In the genomic region with DNA sequence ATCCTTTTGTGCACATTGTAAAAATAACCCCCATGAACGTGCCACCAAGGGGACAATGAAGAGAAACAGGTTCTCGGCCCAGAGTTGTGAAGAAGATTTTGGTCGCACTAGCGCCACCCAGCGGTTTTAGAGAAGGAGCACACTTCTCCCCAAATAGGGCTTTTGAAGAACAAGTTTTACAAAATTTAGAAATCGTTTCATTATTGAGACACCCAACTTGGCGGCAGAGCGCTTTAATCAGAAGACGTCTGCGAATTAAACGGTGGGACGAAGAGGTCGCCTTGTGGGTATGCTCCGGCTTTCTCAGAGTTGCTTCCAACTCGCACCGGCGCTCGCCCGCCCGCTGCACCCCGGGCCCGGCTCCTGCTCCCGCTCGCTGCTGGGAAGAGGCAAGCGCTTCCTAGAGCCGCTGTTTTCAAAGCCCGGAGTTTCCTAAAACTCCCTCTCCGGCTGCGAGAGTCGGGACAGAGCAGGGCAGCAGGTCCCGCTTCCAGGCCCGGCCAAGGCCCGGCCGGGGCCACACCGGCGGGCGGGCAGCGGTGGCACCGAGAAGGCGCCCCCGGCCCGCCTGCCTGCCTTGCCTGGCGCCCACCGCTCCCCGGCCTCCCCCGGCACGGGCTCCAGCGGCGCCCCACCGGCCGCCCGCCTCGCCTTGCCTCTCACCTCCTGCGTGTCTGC, we compare ENCODE assay signal across 8 cellular contexts. TPM values are rescaled to one million over a fixed set of nuclear protein-coding genes. Genes with fewer than 3 reads are reported as not detected.
DNase-seq lines count a peak whose midpoint lies in the region; ATAC-seq and TF ChIP-seq lines count a peak whose summit lies in the region.

No MANE protein-coding gene starts in this region.

- no peak for ATAC-seq in HG03097 (IDR thresholded peaks at IDR 0.05; ENCODE audit: low FRiP score, unreplicated experiment)

- peak; percentile 33 to 71 (median 52) for TF ChIP-seq CTCF in thyroid gland (IDR thresholded peaks at IDR 0.05)

- H3K9me3 ChIP-seq in SJSA1 (replicated peaks) (no peaks in the 10 kb centered on the region), mesenchymal stem cell (ENCODE audit: control insufficient read depth, low read length) (no peaks in the 10 kb centered on the region), thyroid gland (no peaks in the 10 kb centered on the region)

- no peak overlapping the region for H2BK120ac ChIP-seq in mesenchymal stem cell (ENCODE audit: low read depth, low read length)

- intact Hi-C loops in thyroid gland (cut with DNase I) = loop anchor here (10.0 kb wide), 1 partner anchor 350 kb away; no protein-coding TSS in a partner anchor

- H3K27ac ChIP-seq in SJSA1 = no peak overlapping the region
- no peak overlapping the region for H3K27ac ChIP-seq in mesenchymal stem cell (ENCODE audit: low read length, poor library complexity, severe bottlenecking)
- H3K27ac ChIP-seq in thyroid gland = no peak overlapping the region

- no peak overlapping the region for H3K23ac ChIP-seq in mesenchymal stem cell (ENCODE audit: low read length in 2 of 2)

- no peak overlapping the region for H4K91ac ChIP-seq in mesenchymal stem cell (ENCODE audit: low read length)

- DNase-seq in stimulated activated CD4-positive, alpha-beta T cell treated with anti-CD3 and anti-CD28 coated beads, Interleukin-15, amount 100 ng/mL, for 24 hours = peak; percentile 45
- no peak for DNase-seq in stimulated activated CD4-positive, alpha-beta T cell treated with anti-CD3 and anti-CD28 coated beads, Interleukin-4, amount 100 ng/mL, for 4 hours
- DNase-seq in NCI-H128 (lab: John Stamatoyannopoulos, UW; ENCODE audit: unreplicated experiment) = peak; percentile 93
- DNase-seq in SJSA1 (ENCODE audit: low read depth in 1 of 2, low spot score in 2 of 2) = peak; percentile 65 to 71
- peak; percentile 56 to 75 for DNase-seq in dermis microvascular lymphatic vessel endothelial cell (ENCODE audit: low read depth in 2 of 2)
- peak; percentile 86 for DNase-seq in mesenchymal stem cell
- peak; percentile 52 to 79 for DNase-seq in thyroid gland

- no peak for TF ChIP-seq POLR2A in thyroid gland (IDR thresholded peaks at IDR 0.05)

- peak overlapping the region; percentile 97 for H3K4me2 ChIP-seq in mesenchymal stem cell (ENCODE audit: low read length, poor library complexity, severe bottlenecking)

- no peaks in the 10 kb centered on the region for H3K79me1 ChIP-seq in mesenchymal stem cell (replicated peaks; ENCODE audit: low read length, poor library complexity, severe bottlenecking)

- H3K27me3 ChIP-seq in SJSA1 (replicated peaks) = peaks cover 7% of the 10 kb centered on the region; the same call in 1 of the 2 replicates
- H3K27me3 ChIP-seq in mesenchymal stem cell (ENCODE audit: control insufficient read depth in 1 of 2, insufficient read depth in 1 of 2, low read length in 2 of 2) = peaks cover 78 to 82% of the 10 kb centered on the region in 2 experiments
- peaks cover 82% of the 10 kb centered on the region for H3K27me3 ChIP-seq in thyroid gland

- H3K4me1 ChIP-seq in SJSA1 (replicated peaks) (peaks cover 3% of the 10 kb centered on the region; the same call in 1 of the 2 replicates), mesenchymal stem cell (ENCODE audit: control insufficient read depth, insufficient read depth, low read depth, low read length) (peaks cover 37% of the 10 kb centered on the region), thyroid gland (peaks cover 30 to 42% of the 10 kb centered on the region in 2 donors)

- H3K18ac ChIP-seq in mesenchymal stem cell (ENCODE audit: low read depth in 1 of 2, low read length in 2 of 2) = peak overlapping the region in 1 of 2 experiments; percentile 48

- H3K4ac ChIP-seq in mesenchymal stem cell (ENCODE audit: low read depth in 1 of 2, low read length in 2 of 2) = no peak overlapping the region

- no peak overlapping the region for H2BK5ac ChIP-seq in mesenchymal stem cell (ENCODE audit: low read depth, low read length, poor library complexity, severe bottlenecking)

- no peak overlapping the region for H3K14ac ChIP-seq in mesenchymal stem cell (ENCODE audit: low read length in 2 of 2)

- no peak overlapping the region for H2AFZ ChIP-seq in mesenchymal stem cell (ENCODE audit: low read depth, low read length)

- no peak overlapping the region for H2AK5ac ChIP-seq in mesenchymal stem cell (ENCODE audit: low read length, severe bottlenecking)

- H2BK15ac ChIP-seq in mesenchymal stem cell (ENCODE audit: low read depth, poor library complexity, severe bottlenecking) = no peak overlapping the region

- peak overlapping the region; percentile 36 for H3K9ac ChIP-seq in mesenchymal stem cell (ENCODE audit: low read length)

- H4K8ac ChIP-seq in mesenchymal stem cell (ENCODE audit: low read length) = no peak overlapping the region

- 2% methylated on average over 51 of the region's 54 CpGs for WGBS in mesenchymal stem cell
- WGBS in thyroid gland, 2 donors = 3 to 4% methylated on average over 26 to 54 of the region's 54 CpGs

- no peak overlapping the region for H2BK12ac ChIP-seq in mesenchymal stem cell (ENCODE audit: low read length in 2 of 2)

- H3K36me3 ChIP-seq in SJSA1 (no peaks in the 10 kb centered on the region), mesenchymal stem cell (ENCODE audit: control insufficient read depth in 1 of 2, insufficient read depth in 2 of 2, low read depth in 1 of 2, low read length in 2 of 2) (peaks cover 0 to 4% of the 10 kb centered on the region in 2 experiments), thyroid gland (no peaks in the 10 kb centered on the region)

- H3K4me3 ChIP-seq in SJSA1 (peak overlapping the region; percentile 52), mesenchymal stem cell (ENCODE audit: insufficient read depth in 1 of 2, low read depth in 1 of 2, low read length in 2 of 2) (peak overlapping the region; percentile 54 to 76), thyroid gland (replicated peaks in 1 of 3) (peak overlapping the region in 1 of 3 donors; percentile 19)

RNA-seq across cellular contexts. Expression of a gene that starts 0.7 kb away (rescaled TPM):
- total RNA-seq in SJSA1 (2014; rRNA removed; shearing (Covaris generic)) = 0.87 TPM in 1 of 2 replicates, not detected in the other
- total RNA-seq in dermis microvascular lymphatic vessel endothelial cell = not detected in 2 replicates
- polyA plus RNA-seq in mesenchymal stem cell (2013, experiment 1 of 2) = not detected
- polyA plus RNA-seq in mesenchymal stem cell (2013, experiment 2 of 2) = not detected
- under 1 TPM in 2 of 4 donors, not detected in 2; 0.92 to 0.93 TPM for total RNA-seq in thyroid gland

RNA-seq across cellular contexts. Expression of a gene that starts 1.1 kb away (rescaled TPM):
- not detected in 2 replicates for total RNA-seq in SJSA1 (2014; rRNA removed; shearing (Covaris generic))
- total RNA-seq in dermis microvascular lymphatic vessel endothelial cell = under 0.01 and 0.13 TPM in 2 replicates
- polyA plus RNA-seq in mesenchymal stem cell (2013, experiment 1 of 2) = 0.04 TPM
- polyA plus RNA-seq in mesenchymal stem cell (2013, experiment 2 of 2) = 0.03 TPM
- total RNA-seq in thyroid gland = under 1 TPM in 3 of 4 donors, not detected in 1; 0.10 to 0.38 (median 0.13) TPM

Comparison
In these comparisons a context has a peak if more than half of its experiments do, and no peak if none do; other contexts are left out.
1. DNase-seq: peak in stimulated activated CD4-positive, alpha-beta T cell treated with anti-CD3 and anti-CD28 coated beads, Interleukin-15, amount 100 ng/mL, for 24 hours (single experiment), NCI-H128 (single experiment), SJSA1 (2 of 2), dermis microvascular lymphatic vessel endothelial cell (2 of 2), mesenchymal stem cell (single experiment) and thyroid gland (2 of 2); none in stimulated activated CD4-positive, alpha-beta T cell treated with anti-CD3 and anti-CD28 coated beads, Interleukin-4, amount 100 ng/mL, for 4 hours (0 of 2).